In genomic region chr2:16293871-16294270, GRCh38 we compare ENCODE assay signal across 22 cellular contexts.
DNase-seq lines count a peak whose midpoint lies in the region; ATAC-seq, FAIRE-seq and TF ChIP-seq lines count a peak whose summit lies in the region.
"Had no signal": no experiment of that assay in that cellular context is flagged by ENCODE, and none has a peak within 500 bp of the region (broad histone marks: within the 10 kb centered on the region; RNA-seq: fewer than 3 reads in every experiment).

No MANE protein-coding gene starts in this region.

- CTCF ChIA-PET in A549 (lab: Yijun Ruan, JAX) = no interaction called here

- H3K4me1 Mint-ChIP-seq in natural killer cell treated with Interleukin-12 subunit alpha and Interleukin-12 subunit beta and Interleukin-15 and Interleukin-18, amount 100 ng/mL, for 72 hours (ENCODE audit: low read depth in 2 of 2) = no peaks in the 10 kb centered on the region
- H3K4me1 Mint-ChIP-seq in activated T-helper 1 cell treated with anti-CD3 and anti-CD28 coated beads, Interleukin-12 subunit alpha, Interleukin-12 subunit beta, Interleukin-2, Interleukin-4 antibody, amounts not matched to agents 30 ng/mL and 10 ng/mL and 1 ng/mL, durations not matched to agents 14 hours and 24 hours and 36 hours (ENCODE audit: low read depth) = no peaks in the 10 kb centered on the region

- H3K27ac ChIP-seq in A549 (no peak overlapping the region), SJCRH30 (peak overlapping the region; percentile 2; the same call in 1 of the 2 replicates), esophagus muscularis mucosa (replicated peaks in 1 of 4) (no peak overlapping the region)
- H3K27ac ChIP-seq: 22Rv1; BLaER1 treated with 17β-estradiol and CSF1 and Interleukin-3, amounts not matched to agents 10 nM and 100 nM; C4-2B had no signal

- POLR2A ChIA-PET in A549 (lab: Yijun Ruan, JAX) = no interaction called here

- no peaks in the 10 kb centered on the region for H3K9me3 Mint-ChIP-seq in natural killer cell treated with Interleukin-12 subunit alpha and Interleukin-12 subunit beta and Interleukin-15 and Interleukin-18, amount 100 ng/mL, for 72 hours
- no peaks in the 10 kb centered on the region for H3K9me3 Mint-ChIP-seq in activated T-helper 1 cell treated with anti-CD3 and anti-CD28 coated beads, Interleukin-12 subunit alpha, Interleukin-12 subunit beta, Interleukin-2, Interleukin-4 antibody, amounts not matched to agents 30 ng/mL and 10 ng/mL and 1 ng/mL, durations not matched to agents 14 hours and 24 hours and 36 hours
- H3K9me3 Mint-ChIP-seq: CD4-positive, alpha-beta T cell; CD8-positive, alpha-beta T cell had no signal

- H3K27me3 Mint-ChIP-seq in natural killer cell treated with Interleukin-12 subunit alpha and Interleukin-12 subunit beta and Interleukin-15 and Interleukin-18, amount 100 ng/mL, for 72 hours = peaks cover 0 to 6% of the 10 kb centered on the region in 2 donors
- peaks cover 3% of the 10 kb centered on the region for H3K27me3 Mint-ChIP-seq in activated T-helper 1 cell treated with anti-CD3 and anti-CD28 coated beads, Interleukin-12 subunit alpha, Interleukin-12 subunit beta, Interleukin-2, Interleukin-4 antibody, amounts not matched to agents 30 ng/mL and 10 ng/mL and 1 ng/mL, durations not matched to agents 14 hours and 24 hours and 36 hours (ENCODE audit: insufficient read depth)

- H3K4me1 ChIP-seq in A549 = no peaks in the 10 kb centered on the region
- peaks cover 11% of the 10 kb centered on the region for H3K4me1 ChIP-seq in SJCRH30
- no peaks in the 10 kb centered on the region for H3K4me1 ChIP-seq in esophagus muscularis mucosa
- no peaks in the 10 kb centered on the region for H3K4me1 ChIP-seq in HAP-1
- H3K4me1 ChIP-seq: BLaER1 treated with 17β-estradiol and CSF1 and Interleukin-3, amounts not matched to agents 10 nM and 100 nM had no signal

- H3K27me3 ChIP-seq in SJCRH30 = no peaks in the 10 kb centered on the region
- H3K27me3 ChIP-seq in esophagus muscularis mucosa = peaks cover 0 to 4% (median 0%) of the 10 kb centered on the region in 4 donors
- peaks cover 4% of the 10 kb centered on the region for H3K27me3 ChIP-seq in HAP-1 (ENCODE audit: low read depth)
- H3K27me3 ChIP-seq: BLaER1 treated with 17β-estradiol and CSF1 and Interleukin-3, amounts not matched to agents 10 nM and 100 nM had no signal

- H3K27ac Mint-ChIP-seq in natural killer cell treated with Interleukin-12 subunit alpha and Interleukin-12 subunit beta and Interleukin-15 and Interleukin-18, amount 100 ng/mL, for 72 hours = no peak overlapping the region
- no peak overlapping the region for H3K27ac Mint-ChIP-seq in activated T-helper 1 cell treated with anti-CD3 and anti-CD28 coated beads, Interleukin-12 subunit alpha, Interleukin-12 subunit beta, Interleukin-2, Interleukin-4 antibody, amounts not matched to agents 30 ng/mL and 10 ng/mL and 1 ng/mL, durations not matched to agents 14 hours and 24 hours and 36 hours
- H3K27ac Mint-ChIP-seq: CD4-positive, alpha-beta T cell; CD8-positive, alpha-beta T cell had no signal

- no peak overlapping the region for H3K4me2 ChIP-seq in A549
- H3K4me2 ChIP-seq: BLaER1 treated with 17β-estradiol and CSF1 and Interleukin-3, amounts not matched to agents 10 nM and 100 nM had no signal

- in situ Hi-C loops in HAP-1 (cut with MboI; ENCODE audit: low sequenced_read_pairs) = loop anchor here (25.0 kb wide), 1 partner anchor 657 kb away; no protein-coding TSS in a partner anchor

- DNase-seq in A549 (ENCODE audit: low read depth in 1 of 2, low spot score in 1 of 2) (no peak), SJCRH30 (no peak), esophagus muscularis mucosa (ENCODE audit: extremely low spot score) (peak; percentile 24), HAP-1 (ENCODE audit: low spot score in 2 of 2) (no peak)
- DNase-seq in natural killer cell treated with Interleukin-12 subunit alpha and Interleukin-12 subunit beta and Interleukin-15 and Interleukin-18, amount 100 ng/mL, for 72 hours (ENCODE audit: low spot score) = no peak
- DNase-seq in activated T-helper 1 cell treated with anti-CD3 and anti-CD28 coated beads, Interleukin-12 subunit alpha, Interleukin-12 subunit beta, Interleukin-2, Interleukin-4 antibody, amounts not matched to agents 30 ng/mL and 10 ng/mL and 1 ng/mL, durations not matched to agents 14 hours and 24 hours and 36 hours (ENCODE audit: low spot score) = no peak
- DNase-seq: ACHN; CD4-positive, alpha-beta T cell; CD8-positive, alpha-beta T cell; DMS 273 treated with DMSO at 0.1 percent for 48 hours; DMS153; DMS53; DMS79; DND-41; EL; GDM1 had no signal

- FAIRE-seq in A549 (lab: Jason Lieb, UNC) = peak; percentile 36
- FAIRE-seq: GM12878, GM12892, GM18507 had no signal

- no peak overlapping the region for H3K4me3 Mint-ChIP-seq in natural killer cell treated with Interleukin-12 subunit alpha and Interleukin-12 subunit beta and Interleukin-15 and Interleukin-18, amount 100 ng/mL, for 72 hours
- H3K4me3 Mint-ChIP-seq in activated T-helper 1 cell treated with anti-CD3 and anti-CD28 coated beads, Interleukin-12 subunit alpha, Interleukin-12 subunit beta, Interleukin-2, Interleukin-4 antibody, amounts not matched to agents 30 ng/mL and 10 ng/mL and 1 ng/mL, durations not matched to agents 14 hours and 24 hours and 36 hours = no peak overlapping the region
- H3K4me3 Mint-ChIP-seq: CD4-positive, alpha-beta T cell; CD8-positive, alpha-beta T cell had no signal

- no peak for TF ChIP-seq EP300 in A549 (IDR thresholded peaks at IDR 0.05)
- TF ChIP-seq EP300 in esophagus muscularis mucosa (IDR thresholded peaks at IDR 0.05) = no peak

- TF ChIP-seq RAD21 in A549 (conservative IDR thresholded peaks at IDR 0.05 in 1 of 2, IDR thresholded peaks at IDR 0.05 in 1 of 2) = no peak

- intact Hi-C loops in esophagus muscularis mucosa (cut with DNase I) = no loop called here
- intact Hi-C loops in activated T-helper 1 cell treated with anti-CD3 and anti-CD28 coated beads, Interleukin-12 subunit alpha, Interleukin-12 subunit beta, Interleukin-2, Interleukin-4 antibody, amounts not matched to agents 30 ng/mL and 10 ng/mL and 1 ng/mL, durations not matched to agents 14 hours and 24 hours and 36 hours (cut with micrococcal nuclease) = no loop called here

- no peak for ATAC-seq in A549
- ATAC-seq in natural killer cell treated with Interleukin-12 subunit alpha and Interleukin-12 subunit beta and Interleukin-15 and Interleukin-18, amount 100 ng/mL, for 72 hours = no peak
- ATAC-seq: CD8-positive, alpha-beta T cell; GM12878 had no signal

- H3K36me3 Mint-ChIP-seq in natural killer cell treated with Interleukin-12 subunit alpha and Interleukin-12 subunit beta and Interleukin-15 and Interleukin-18, amount 100 ng/mL, for 72 hours = no peaks in the 10 kb centered on the region
- no peaks in the 10 kb centered on the region for H3K36me3 Mint-ChIP-seq in activated T-helper 1 cell treated with anti-CD3 and anti-CD28 coated beads, Interleukin-12 subunit alpha, Interleukin-12 subunit beta, Interleukin-2, Interleukin-4 antibody, amounts not matched to agents 30 ng/mL and 10 ng/mL and 1 ng/mL, durations not matched to agents 14 hours and 24 hours and 36 hours (ENCODE audit: low read depth)
- H3K36me3 Mint-ChIP-seq: CD8-positive, alpha-beta T cell had no signal

- H3K4me3 ChIP-seq in A549 (no peak overlapping the region), SJCRH30 (no peak overlapping the region), esophagus muscularis mucosa (no peak overlapping the region), HAP-1 (no peak overlapping the region)
- H3K4me3 ChIP-seq: BLaER1 treated with 17β-estradiol and CSF1 and Interleukin-3, amounts not matched to agents 10 nM and 100 nM; GM12878 had no signal

- 36% methylated on average over 1 of the region's 1 CpG for WGBS in A549 (ENCODE audit: missing lambda C conversion rate)
- 92% methylated on average over 1 of the region's 1 CpG for WGBS in esophagus muscularis mucosa

- TF ChIP-seq POLR2A in A549 (IDR thresholded peaks at IDR 0.05; ENCODE audit: low read length) = no peak
- TF ChIP-seq POLR2A in esophagus muscularis mucosa (IDR thresholded peaks at IDR 0.05; ENCODE audit: low read depth) = no peak

- H3K36me3 ChIP-seq in SJCRH30 (no peaks in the 10 kb centered on the region), esophagus muscularis mucosa (no peaks in the 10 kb centered on the region), HAP-1 (replicated peaks) (no peaks in the 10 kb centered on the region)
- H3K36me3 ChIP-seq: BLaER1 treated with 17β-estradiol and CSF1 and Interleukin-3, amounts not matched to agents 10 nM and 100 nM had no signal

- TF ChIP-seq CTCF in A549 (IDR thresholded peaks at IDR 0.05) (no peak), esophagus muscularis mucosa (IDR thresholded peaks at IDR 0.05) (no peak)

- H3K9me3 ChIP-seq in A549 (no peaks in the 10 kb centered on the region), SJCRH30 (replicated peaks) (no peaks in the 10 kb centered on the region), esophagus muscularis mucosa (no peaks in the 10 kb centered on the region), HAP-1 (no peaks in the 10 kb centered on the region)

TF ChIP-seq in A549, 52 proteins besides CTCF, POLR2A, EP300 and RAD21:
- TF ChIP-seq EHMT2 (IDR thresholded peaks at IDR 0.05; ENCODE audit: low read depth) = no peak
- no peak for TF ChIP-seq CHD2 (IDR thresholded peaks at IDR 0.05; ENCODE audit: low read length, partially characterized antibody)
- no peak for TF ChIP-seq NFE2L2 (conservative IDR thresholded peaks at IDR 0.05; ENCODE audit: low read length)
- TF ChIP-seq MYC (IDR thresholded peaks at IDR 0.05; ENCODE audit: borderline replicate concordance, low read length) = no peak
- no peak for TF ChIP-seq MAFK (IDR thresholded peaks at IDR 0.05; ENCODE audit: partially characterized antibody)
- TF ChIP-seq HMGXB4 (CRISPR knock-in tag; IDR thresholded peaks at IDR 0.05; ENCODE audit: borderline replicate concordance) = no peak
- TF ChIP-seq RFX5 (IDR thresholded peaks at IDR 0.05) = no peak
- TF ChIP-seq PHF8 (IDR thresholded peaks at IDR 0.05; ENCODE audit: borderline replicate concordance, low read depth) = no peak
